In the genomic region with DNA sequence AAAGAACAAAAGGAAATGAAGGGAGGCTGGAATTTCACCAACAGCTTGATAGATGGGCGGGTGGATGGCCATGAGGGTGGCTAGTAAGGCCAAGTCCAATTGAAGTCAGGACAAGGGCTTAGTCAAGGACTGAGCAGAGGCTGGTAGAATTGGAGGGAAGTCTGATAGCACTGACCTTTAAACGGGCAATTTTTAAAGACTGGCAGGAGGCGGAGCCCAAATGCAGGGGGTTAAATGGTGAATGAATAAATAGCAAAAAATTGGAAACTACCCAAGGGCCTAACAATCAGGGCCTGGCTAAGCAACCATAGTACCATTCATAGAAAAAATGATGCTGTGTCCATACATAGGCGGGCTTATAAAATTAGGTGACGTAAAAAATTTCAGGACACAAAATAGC, we compare ENCODE assay signal across 13 cellular contexts. TPM values are rescaled to one million over a fixed set of nuclear protein-coding genes. Genes with fewer than 3 reads are reported as not detected.
DNase-seq lines count a peak whose midpoint lies in the region; ATAC-seq, FAIRE-seq and TF ChIP-seq lines count a peak whose summit lies in the region.
"Had no signal": no experiment of that assay in that cellular context is flagged by ENCODE, and none has a peak within 500 bp of the region (broad histone marks: within the 10 kb centered on the region; RNA-seq: fewer than 3 reads in every experiment).

No MANE protein-coding gene starts in this region.

- intact Hi-C loops in K562 (cut with micrococcal nuclease), result no loop called here

- H3K9ac ChIP-seq in K562 (ENCODE audit: insufficient read depth in 1 of 2, low read depth in 2 of 2, low read length in 2 of 2) (no peak overlapping the region), skeletal muscle satellite cell (ENCODE audit: low read depth, low read length) (no peak overlapping the region)
- H3K9ac ChIP-seq: KMS-11 had no signal

- ATAC-seq in K562, result no peak
- ATAC-seq in HG03280 (IDR thresholded peaks at IDR 0.05; ENCODE audit: unreplicated experiment), result no peak
- ATAC-seq: WTC11 had no signal

- H2AFZ ChIP-seq in K562 (ENCODE audit: low read depth, low read length), result peak overlapping the region; percentile 21; the same call in 1 of the 2 replicates

- H3K4me1 ChIP-seq in K562 (replicated peaks in 1 of 2; ENCODE audit: control insufficient read depth in 2 of 2, insufficient read depth in 2 of 2, low read length in 2 of 2) (peaks cover 14 to 37% of the 10 kb centered on the region in 2 experiments), skeletal muscle satellite cell (ENCODE audit: control insufficient read depth, insufficient read depth, low read length) (peaks cover 19% of the 10 kb centered on the region)

- H3K27me3 ChIP-seq in K562 (ENCODE audit: control insufficient read depth in 2 of 2, insufficient read depth in 2 of 2, low read length in 2 of 2) (no peaks in the 10 kb centered on the region), skeletal muscle satellite cell (ENCODE audit: control insufficient read depth, insufficient read depth, low read length) (no peaks in the 10 kb centered on the region)

- TF ChIP-seq POLR2A in K562 (conservative IDR thresholded peaks at IDR 0.05), result no peak

- no TSS peak for BruUV-seq in K562 (replicated peaks; lab: Mats Ljungman, UMichigan)

- no peaks in the 10 kb centered on the region for H3K9me1 ChIP-seq in K562 (ENCODE audit: control insufficient read depth, insufficient read depth, low read length)

- 69% methylated on average over 5 of the region's 5 CpGs for WGBS in K562 (ENCODE audit: insufficient coverage, low coverage, missing lambda C conversion rate)

- H3K4me3 ChIP-seq in K562, result no peak overlapping the region
- no peak overlapping the region for H3K4me3 ChIP-seq in skeletal muscle satellite cell (ENCODE audit: low read length)

- POLR2A ChIA-PET in K562 (lab: Yijun Ruan, JAX), result interaction anchor here (1.8 kb wide), 1 partner anchor 29 kb away, joined by 4 read pairs; no protein-coding TSS in a partner anchor

- no peak overlapping the region for H3K4me2 ChIP-seq in K562 (ENCODE audit: insufficient read depth, low read length)
- H3K4me2 ChIP-seq in skeletal muscle satellite cell (ENCODE audit: low read length), result peak overlapping the region; percentile 41
- H3K4me2 ChIP-seq: KMS-11 had no signal

- TF ChIP-seq RAD21 in K562 (CRISPR knock-in tag; conservative IDR thresholded peaks at IDR 0.05 in 1 of 2, IDR thresholded peaks at IDR 0.05 in 1 of 2), result no peak

- no peak for FAIRE-seq in K562 (lab: Jason Lieb, UNC)
- FAIRE-seq: A204.1, GM18507 had no signal

- CTCF ChIA-PET in K562 (lab: Yijun Ruan, JAX; ENCODE audit: low intra/inter-chr PET ratio), result interaction anchor here (0.5 kb wide), 1 partner anchor 227 kb away, joined by 4 read pairs; the partner anchor contains the start of gene PRICKLE4

- no peak for TF ChIP-seq CTCF in K562 (IDR thresholded peaks at IDR 0.05 in 2 of 3, conservative IDR thresholded peaks at IDR 0.05 in 1 of 3; ENCODE audit: insufficient read depth in 2 of 3, low read depth in 1 of 3, low read length in 3 of 3)

- H3K36me3 ChIP-seq in K562 (ENCODE audit: control insufficient read depth, insufficient read depth, low read length), result no peaks in the 10 kb centered on the region
- no peaks in the 10 kb centered on the region for H3K36me3 ChIP-seq in skeletal muscle satellite cell (ENCODE audit: insufficient read depth, low read length)

- H3K9me3 ChIP-seq in K562 (replicated peaks; ENCODE audit: control insufficient read depth, insufficient read depth, low read depth, low read length) (no peaks in the 10 kb centered on the region), skeletal muscle satellite cell (replicated peaks; ENCODE audit: low read length) (no peaks in the 10 kb centered on the region)

- no peaks in the 10 kb centered on the region for H4K20me1 ChIP-seq in K562 (replicated peaks; ENCODE audit: control insufficient read depth, insufficient read depth, low read length)

- H3K27ac ChIP-seq in K562 (ENCODE audit: extremely low read depth, low read depth, low read length), result no peak overlapping the region; the same call in 2 of the 3 replicates
- H3K27ac ChIP-seq: KMS-11, RWPE1 had no signal

- in situ Hi-C loops in K562 (cut with MboI), result no loop called here

- TF ChIP-seq EP300 in K562 (IDR thresholded peaks at IDR 0.05; ENCODE audit: low read length), result no peak

- peak; percentile 14 to 22 for DNase-seq in NCI-H524 (lab: John Stamatoyannopoulos, UW)
- no peak for DNase-seq in NCI-H524 treated with DMSO at 0.1 percent for 48 hours (lab: John Stamatoyannopoulos, UW)
- DNase-seq in NAMALWA (ENCODE audit: low spot score), result peak; percentile 57
- DNase-seq in K562 (ENCODE audit: extremely low read depth in 1 of 4, low spot score in 3 of 4), result no peak
- no peak for DNase-seq in NCI-H1105 (lab: John Stamatoyannopoulos, UW)
- DNase-seq in AG08396 (ENCODE audit: low spot score), result no peak

- no peaks in the 10 kb centered on the region for H3K79me2 ChIP-seq in K562 (ENCODE audit: control insufficient read depth, insufficient read depth, low read length)

TF ChIP-seq in K562, 482 proteins besides CTCF, POLR2A, EP300 and RAD21:
- no peak for TF ChIP-seq ATF1 (CRISPR knock-in tag; IDR thresholded peaks at IDR 0.05)
- TF ChIP-seq ATF1 (tag; IDR thresholded peaks at IDR 0.05), result no peak
- TF ChIP-seq, protein P1, sequence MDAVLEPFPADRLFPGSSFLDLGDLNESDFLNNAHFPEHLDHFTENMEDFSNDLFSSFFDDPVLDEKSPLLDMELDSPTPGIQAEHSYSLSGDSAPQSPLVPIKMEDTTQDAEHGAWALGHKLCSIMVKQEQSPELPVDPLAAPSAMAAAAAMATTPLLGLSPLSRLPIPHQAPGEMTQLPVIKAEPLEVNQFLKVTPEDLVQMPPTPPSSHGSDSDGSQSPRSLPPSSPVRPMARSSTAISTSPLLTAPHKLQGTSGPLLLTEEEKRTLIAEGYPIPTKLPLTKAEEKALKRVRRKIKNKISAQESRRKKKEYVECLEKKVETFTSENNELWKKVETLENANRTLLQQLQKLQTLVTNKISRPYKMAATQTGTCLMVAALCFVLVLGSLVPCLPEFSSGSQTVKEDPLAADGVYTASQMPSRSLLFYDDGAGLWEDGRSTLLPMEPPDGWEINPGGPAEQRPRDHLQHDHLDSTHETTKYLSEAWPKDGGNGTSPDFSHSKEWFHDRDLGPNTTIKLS (IDR thresholded peaks at IDR 0.05; ENCODE audit: borderline replicate concordance, low read depth), result no peak
- no peak for TF ChIP-seq ZNF444 (CRISPR knock-in tag; IDR thresholded peaks at IDR 0.05)
- no peak for TF ChIP-seq RNF2 (IDR thresholded peaks at IDR 0.05)
- TF ChIP-seq ZNF311 (CRISPR knock-in tag; IDR thresholded peaks at IDR 0.05), result no peak
- no peak for TF ChIP-seq U2AF2 (optimal IDR thresholded peaks at IDR 0.05; ENCODE audit: low read depth, low read length)
- TF ChIP-seq, protein P2, sequence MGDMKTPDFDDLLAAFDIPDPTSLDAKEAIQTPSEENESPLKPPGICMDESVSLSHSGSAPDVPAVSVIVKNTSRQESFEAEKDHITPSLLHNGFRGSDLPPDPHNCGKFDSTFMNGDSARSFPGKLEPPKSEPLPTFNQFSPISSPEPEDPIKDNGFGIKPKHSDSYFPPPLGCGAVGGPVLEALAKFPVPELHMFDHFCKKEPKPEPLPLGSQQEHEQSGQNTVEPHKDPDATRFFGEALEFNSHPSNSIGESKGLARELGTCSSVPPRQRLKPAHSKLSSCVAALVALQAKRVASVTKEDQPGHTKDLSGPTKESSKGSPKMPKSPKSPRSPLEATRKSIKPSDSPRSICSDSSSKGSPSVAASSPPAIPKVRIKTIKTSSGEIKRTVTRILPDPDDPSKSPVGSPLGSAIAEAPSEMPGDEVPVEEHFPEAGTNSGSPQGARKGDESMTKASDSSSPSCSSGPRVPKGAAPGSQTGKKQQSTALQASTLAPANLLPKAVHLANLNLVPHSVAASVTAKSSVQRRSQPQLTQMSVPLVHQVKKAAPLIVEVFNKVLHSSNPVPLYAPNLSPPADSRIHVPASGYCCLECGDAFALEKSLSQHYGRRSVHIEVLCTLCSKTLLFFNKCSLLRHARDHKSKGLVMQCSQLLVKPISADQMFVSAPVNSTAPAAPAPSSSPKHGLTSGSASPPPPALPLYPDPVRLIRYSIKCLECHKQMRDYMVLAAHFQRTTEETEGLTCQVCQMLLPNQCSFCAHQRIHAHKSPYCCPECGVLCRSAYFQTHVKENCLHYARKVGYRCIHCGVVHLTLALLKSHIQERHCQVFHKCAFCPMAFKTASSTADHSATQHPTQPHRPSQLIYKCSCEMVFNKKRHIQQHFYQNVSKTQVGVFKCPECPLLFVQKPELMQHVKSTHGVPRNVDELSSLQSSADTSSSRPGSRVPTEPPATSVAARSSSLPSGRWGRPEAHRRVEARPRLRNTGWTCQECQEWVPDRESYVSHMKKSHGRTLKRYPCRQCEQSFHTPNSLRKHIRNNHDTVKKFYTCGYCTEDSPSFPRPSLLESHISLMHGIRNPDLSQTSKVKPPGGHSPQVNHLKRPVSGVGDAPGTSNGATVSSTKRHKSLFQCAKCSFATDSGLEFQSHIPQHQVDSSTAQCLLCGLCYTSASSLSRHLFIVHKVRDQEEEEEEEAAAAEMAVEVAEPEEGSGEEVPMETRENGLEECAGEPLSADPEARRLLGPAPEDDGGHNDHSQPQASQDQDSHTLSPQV (IDR thresholded peaks at IDR 0.05), result no peak

RNA-seq across cellular contexts. Expression of gene TAF8, which starts 43.0 kb away (rescaled TPM):
- total RNA-seq in K562 (2011; cell fraction: chromatin; rRNA removed; ENCODE audit: low replicate concordance), result 128 and 137 TPM in 2 replicates
- total RNA-seq in K562 (2011; cell fraction: nucleolus; rRNA removed), result 89.7 and 95.9 TPM in 2 replicates
- 111 and 145 TPM in 2 replicates for total RNA-seq in K562 (2011; cell fraction: nucleoplasm; rRNA removed)
- total RNA-seq in K562 (2014; rRNA removed) (37.8 and 45.6 TPM in 2 replicates), K562 (2014; rRNA removed; fragmentation: Illumina TruSeq; extraction: Trizol) (41.0 and 43.8 TPM in 2 replicates), K562 (2015; rRNA removed; fragmentation: Illumina TruSeq; extraction: Trizol) (29.4 and 32.3 TPM in 2 replicates), K562 (2021) (49.1 and 51.4 TPM in 2 replicates)
- polyA plus RNA-seq in K562 (2011; rRNA removed) (52.8 and 57.2 TPM in 2 replicates), K562 (2014; fragmentation: Illumina TruSeq; extraction: Trizol) (49.2 and 52.6 TPM in 2 replicates), K562 (2014; fragmentation: Nextera tagmentation; extraction: Ambion mirVana) (10 to 100 TPM; 58.9 to 84.0 TPM), K562 (2014; rRNA removed) (57.1 and 60.3 TPM in 2 replicates)
- polyA plus RNA-seq in K562 (2011; cell fraction: cytosol; rRNA removed), result 58.0 and 76.8 TPM in 2 replicates
- polyA plus RNA-seq in K562 (2011; cell fraction: nucleus; rRNA removed), result 33.2 and 40.6 TPM in 2 replicates
- 24.5 and 33.6 TPM in 2 replicates for polyA plus RNA-seq in K562 (2012)
- 89.5 and 117 TPM in 2 replicates for polyA minus RNA-seq in K562 (2011; rRNA and poly(A)+ RNA removed)
- polyA minus RNA-seq in K562 (2011; cell fraction: cytosol; rRNA and poly(A)+ RNA removed), result 30.9 and 35.3 TPM in 2 replicates
- 37.0 and 60.9 TPM in 2 replicates for polyA minus RNA-seq in K562 (2011; cell fraction: nucleus; rRNA and poly(A)+ RNA removed)
- total RNA-seq in skeletal muscle satellite cell (2012; rRNA removed), result 14.4 and 15.7 TPM in 2 replicates

Comparison
In these comparisons a context has a peak if more than half of its experiments do, and no peak if none do; other contexts are left out.
1. DNase-seq: peak in NCI-H524 (2 of 2) and NAMALWA (single experiment); none in NCI-H524 treated with DMSO at 0.1 percent for 48 hours (single experiment), K562 (0 of 4), NCI-H1105 (single experiment) and AG08396 (single experiment).